ENCODE assay signal across 8 cellular contexts in the genomic region with DNA sequence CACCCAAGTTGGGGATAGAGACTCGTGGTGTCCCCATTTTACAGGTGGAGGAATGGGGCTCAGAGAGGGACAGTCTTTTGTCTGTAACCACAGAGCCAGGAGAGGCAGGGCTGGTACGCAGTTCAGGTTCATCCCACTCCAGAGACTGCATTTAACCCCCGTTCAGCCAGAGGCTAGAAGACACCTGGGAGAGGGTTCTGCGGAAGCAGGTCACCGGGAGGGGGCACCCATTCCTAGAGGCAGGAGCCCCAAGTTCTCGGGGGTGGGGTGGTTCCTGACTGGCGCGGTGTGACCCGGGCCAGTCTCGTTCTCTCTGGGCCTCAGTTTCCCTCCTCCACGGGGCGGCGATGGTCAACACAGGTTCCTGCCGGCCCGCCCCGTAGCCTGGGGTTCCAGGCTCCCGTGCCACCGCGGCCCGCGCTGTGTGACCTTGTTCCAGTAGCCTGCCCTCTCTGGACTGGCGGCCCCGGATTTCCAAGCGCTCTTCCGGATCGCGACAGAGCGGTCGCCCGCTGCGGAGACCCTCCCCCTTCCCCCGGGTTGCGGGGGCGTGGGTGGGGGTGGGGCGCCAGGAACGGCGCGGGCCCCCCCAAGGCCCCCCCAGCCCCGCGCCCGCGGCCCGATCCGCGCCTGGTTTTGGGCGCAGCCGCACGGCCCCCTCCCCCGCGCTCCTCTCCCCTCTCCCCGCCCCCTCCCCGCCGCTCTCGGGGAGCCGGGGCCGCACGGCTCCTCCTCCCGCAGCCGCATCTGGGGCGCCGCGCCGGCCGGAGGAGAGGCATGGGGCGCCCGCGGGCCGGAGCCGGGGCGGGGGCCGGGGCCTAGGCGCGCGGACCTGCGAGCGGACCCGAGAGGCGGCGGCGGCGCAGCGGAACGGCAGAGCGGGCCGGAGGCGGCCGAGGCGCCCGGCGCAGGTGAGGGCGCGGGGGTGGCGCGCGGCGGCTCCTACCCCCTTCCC. TPM values are rescaled to one million over a fixed set of nuclear protein-coding genes. Genes with fewer than 3 reads are reported as not detected.
A peak's percentile ranks its signal among the peaks of the same experiment; 100 is the strongest.
DNase-seq lines count a peak whose midpoint lies in the region; ATAC-seq and TF ChIP-seq lines count a peak whose summit lies in the region.

Gene DLGAP4 (plus strand): TSS at position 738 of the 955 bp plus-strand sequence. CDS start 125,379 bp downstream, outside the sequence.

- peaks cover 47% of the 10 kb centered on the region for H3K27me3 Mint-ChIP-seq in Caco-2 (ENCODE audit: insufficient read depth, unreplicated experiment)

- POLR2A ChIA-PET in Caco-2 (lab: Charles Lee) = no interaction called here

- H4K20me1 ChIP-seq in fibroblast of lung (ENCODE audit: control insufficient read depth, extremely low read depth, insufficient read depth, low read length) = no peaks in the 10 kb centered on the region

- H3K27ac ChIP-seq in RWPE2 (ENCODE audit: poor library complexity, severe bottlenecking) (no peak within 1 kb of the TSS), fibroblast of lung (ENCODE audit: insufficient read depth, low read length) (no peak within 1 kb of the TSS)

- H3K4me1 ChIP-seq in Caco-2 (peaks cover 5% of the 10 kb centered on the region; the same call in 1 of the 2 replicates), RWPE2 (ENCODE audit: insufficient read depth, poor library complexity, severe bottlenecking) (no peaks in the 10 kb centered on the region), fibroblast of lung (ENCODE audit: control insufficient read depth, extremely low read depth, insufficient read depth, low read length) (no peaks in the 10 kb centered on the region), neuron (ENCODE audit: insufficient read depth, low read length) (peaks cover 6% of the 10 kb centered on the region)

- no peaks in the 10 kb centered on the region for H3K9me3 ChIP-seq in Caco-2
- no peaks in the 10 kb centered on the region for H3K9me3 ChIP-seq in RWPE2 (ENCODE audit: severe bottlenecking)
- H3K9me3 ChIP-seq in fibroblast of lung (ENCODE audit: control insufficient read depth, insufficient read depth, low read depth, low read length) = no peaks in the 10 kb centered on the region
- no peaks in the 10 kb centered on the region for H3K9me3 ChIP-seq in neuron (ENCODE audit: low read length)

- no peak within 1 kb of the TSS for H3K27ac Mint-ChIP-seq in Caco-2 (ENCODE audit: unreplicated experiment)

- CTCF ChIA-PET in Caco-2 (lab: Charles Lee) = interaction anchor here (1.2 kb wide), 1 partner anchor 32 kb away, joined by 5 read pairs; no protein-coding TSS in a partner anchor

- no peaks in the 10 kb centered on the region for H3K79me2 ChIP-seq in fibroblast of lung (ENCODE audit: control insufficient read depth, insufficient read depth, low read length)

- H3K36me3 ChIP-seq in Caco-2 (ENCODE audit: control insufficient read depth, insufficient read depth, low read length) (no peaks in the 10 kb centered on the region), RWPE2 (ENCODE audit: low read depth) (no peaks in the 10 kb centered on the region), fibroblast of lung (ENCODE audit: control insufficient read depth, insufficient read depth, low read length) (no peaks in the 10 kb centered on the region), neuron (ENCODE audit: insufficient read depth, low read length) (no peaks in the 10 kb centered on the region)

- no TSS peak for BruUV-seq in Caco-2 (replicated peaks; lab: Mats Ljungman, UMichigan)

- no peak for TF ChIP-seq CTCF in Caco-2 (IDR thresholded peaks at IDR 0.05; ENCODE audit: insufficient read depth in 1 of 2, low read depth in 1 of 2, low read length in 1 of 2, severe bottlenecking in 1 of 2, unreplicated experiment in 1 of 2)
- peak; percentile 46 for TF ChIP-seq CTCF in RWPE2 (IDR thresholded peaks at IDR 0.05; ENCODE audit: poor library complexity, severe bottlenecking)
- TF ChIP-seq CTCF in fibroblast of lung (conservative IDR thresholded peaks at IDR 0.05 in 1 of 2, IDR thresholded peaks at IDR 0.05 in 1 of 2; ENCODE audit: low read depth in 1 of 2, low read length in 2 of 2) = no peak

- peak; percentile 17; the same call in 2 of the 3 replicates for ATAC-seq in RWPE2 (ENCODE audit: low read depth)
- ATAC-seq in HG02623 (IDR thresholded peaks at IDR 0.05; ENCODE audit: unreplicated experiment) = no peak

- intact Hi-C loops in Caco-2 (cut with micrococcal nuclease; ENCODE audit: unreplicated experiment) = no loop called here

- no peak within 1 kb of the TSS for H3K4me2 ChIP-seq in fibroblast of lung (ENCODE audit: extremely low read depth, insufficient read depth, low read length)

- H3K4me3 Mint-ChIP-seq in Caco-2 (ENCODE audit: unreplicated experiment) = peak within 1 kb of the TSS; percentile 31

- no peaks in the 10 kb centered on the region for H3K36me3 Mint-ChIP-seq in Caco-2 (ENCODE audit: insufficient read depth, unreplicated experiment)

- H3K27me3 ChIP-seq in Caco-2 (replicated peaks; ENCODE audit: control insufficient read depth, insufficient read depth, low read length) = peaks cover 16% of the 10 kb centered on the region
- peaks cover 90% of the 10 kb centered on the region for H3K27me3 ChIP-seq in RWPE2 (ENCODE audit: insufficient read depth, poor library complexity, severe bottlenecking)
- peaks cover 53% of the 10 kb centered on the region for H3K27me3 ChIP-seq in fibroblast of lung (ENCODE audit: control insufficient read depth, insufficient read depth, low read length)
- H3K27me3 ChIP-seq in neuron (ENCODE audit: insufficient read depth, low read length) = peaks cover 83% of the 10 kb centered on the region

- no peak within 1 kb of the TSS; the same call in 1 of the 2 replicates for H3K4me3 ChIP-seq in Caco-2 (ENCODE audit: low read depth, low read length)
- H3K4me3 ChIP-seq in RWPE2 (ENCODE audit: severe bottlenecking) = peak within 1 kb of the TSS; percentile 23
- no peak within 1 kb of the TSS for H3K4me3 ChIP-seq in fibroblast of lung (replicated peaks in 1 of 4; ENCODE audit: control extremely low read depth in 1 of 4, insufficient read depth in 1 of 4, low read depth in 3 of 4, low read length in 4 of 4)
- H3K4me3 ChIP-seq in neuron (ENCODE audit: low read length) = peak within 1 kb of the TSS; percentile 38

- no peaks in the 10 kb centered on the region for H3K9me3 Mint-ChIP-seq in Caco-2 (ENCODE audit: unreplicated experiment)

- no peak within 1 kb of the TSS for H2AFZ ChIP-seq in fibroblast of lung (ENCODE audit: low read length)
- peak within 1 kb of the TSS; percentile 60 for H2AFZ ChIP-seq in neuron (ENCODE audit: low read depth, low read length)

- H3K9ac ChIP-seq in fibroblast of lung (ENCODE audit: insufficient read depth, low read length) = no peak within 1 kb of the TSS

- DNase-seq in Caco-2 (no peak), RWPE2 (ENCODE audit: low spot score) (no peak), fibroblast of lung (ENCODE audit: low read depth in 2 of 2) (no peak), NCI-H2196 (lab: John Stamatoyannopoulos, UW; ENCODE audit: unreplicated experiment) (no peak), SW480 (ENCODE audit: low spot score) (no peak), Kasumi-1 (lab: John Stamatoyannopoulos, UW) (no peak)

- H3K4me1 Mint-ChIP-seq in Caco-2 (ENCODE audit: low read depth, unreplicated experiment) = no peaks in the 10 kb centered on the region

RNA-seq across cellular contexts. Expression of gene DLGAP4, which starts in this region (rescaled TPM):
- total RNA-seq in Caco-2 (2022) = 120 and 122 TPM in 2 replicates
- 12.1 and 25.9 TPM in 2 replicates for total RNA-seq in fibroblast of lung
- 26.9 and 40.2 TPM in 2 replicates for polyA plus RNA-seq in fibroblast of lung
- polyA plus RNA-seq in fibroblast of lung (2012) = 73.5 and 83.0 TPM in 2 replicates
- polyA minus RNA-seq in fibroblast of lung (ENCODE audit: low replicate concordance) = 204 and 221 TPM in 2 replicates

Comparison
In these comparisons a context has a peak if more than half of its experiments do, and no peak if none do; other contexts are left out.
1. H3K4me3 ChIP-seq: peak in RWPE2 (single experiment) and neuron (single experiment); none in Caco-2 (single experiment) and fibroblast of lung (0 of 4).